Comparison of ENCODE assay signal across 1 cellular context in genomic region chr7:117237646-117238045, GRCh38.
TF ChIP-seq lines count a peak whose summit lies in the region.

No MANE protein-coding gene starts in this region.

TF ChIP-seq in GM12878, 131 proteins besides CTCF, POLR2A, EP300 and RAD21 (continued from another document):
- TF ChIP-seq BCL3 (IDR thresholded peaks at IDR 0.05; ENCODE audit: borderline replicate concordance, insufficient read depth, low read depth, low read length, poor library complexity, severe bottlenecking) (no peak), IKZF1 (conservative IDR thresholded peaks at IDR 0.05) (peak; percentile 60), RUNX3 (IDR thresholded peaks at IDR 0.05; ENCODE audit: low read length) (no peak), NBN (IDR thresholded peaks at IDR 0.05) (no peak), CREM (IDR thresholded peaks at IDR 0.05; ENCODE audit: low read depth) (no peak), MTA2 (IDR thresholded peaks at IDR 0.05; ENCODE audit: low read depth) (peak; percentile 61), HCFC1 (IDR thresholded peaks at IDR 0.05; ENCODE audit: low read length) (no peak), ZBTB11 (CRISPR knock-in tag; IDR thresholded peaks at IDR 0.05) (no peak), DPF2 (IDR thresholded peaks at IDR 0.05) (peak; percentile 76), RBBP5 (conservative IDR thresholded peaks at IDR 0.05) (no peak), RAD51 (IDR thresholded peaks at IDR 0.05) (no peak), IKZF2 (IDR thresholded peaks at IDR 0.05) (peak; percentile 74 to 75; a peak in 3 of 4 replicates), SMARCA5 (IDR thresholded peaks at IDR 0.05) (0 out of 2 replicates have a peak, but pooled peaks have one; percentile 16), STAT1 (conservative IDR thresholded peaks at IDR 0.05) (no peak), ZNF687 (IDR thresholded peaks at IDR 0.05) (peak; percentile 37; the same call in 1 of the 2 replicates), TARDBP (IDR thresholded peaks at IDR 0.05; ENCODE audit: borderline replicate concordance) (no peak), SPI1 (IDR thresholded peaks at IDR 0.05; ENCODE audit: borderline replicate concordance, insufficient read depth, low read depth, low read length) (peak; percentile 86), POU2F2 (IDR thresholded peaks at IDR 0.05; ENCODE audit: borderline replicate concordance, low read depth, low read length) (no peak), ZNF24 (IDR thresholded peaks at IDR 0.05) (no peak), FOXK2 (IDR thresholded peaks at IDR 0.05) (no peak), SREBF1 (IDR thresholded peaks at IDR 0.05; ENCODE audit: low read length) (no peak), GABPA (IDR thresholded peaks at IDR 0.05; ENCODE audit: low read depth) (no peak), MYB (IDR thresholded peaks at IDR 0.05; ENCODE audit: borderline replicate concordance, low read depth, low read length) (no peak), ZBTB33 (IDR thresholded peaks at IDR 0.05) (no peak), BACH1 (IDR thresholded peaks at IDR 0.05; ENCODE audit: borderline replicate concordance) (no peak), BRCA1 (IDR thresholded peaks at IDR 0.05; ENCODE audit: low read depth, low read length) (no peak)
TF ChIP-seq in GM12878: peak in this region for 10.
